21 cellular contexts compared by ENCODE assay signal in the genomic region with DNA sequence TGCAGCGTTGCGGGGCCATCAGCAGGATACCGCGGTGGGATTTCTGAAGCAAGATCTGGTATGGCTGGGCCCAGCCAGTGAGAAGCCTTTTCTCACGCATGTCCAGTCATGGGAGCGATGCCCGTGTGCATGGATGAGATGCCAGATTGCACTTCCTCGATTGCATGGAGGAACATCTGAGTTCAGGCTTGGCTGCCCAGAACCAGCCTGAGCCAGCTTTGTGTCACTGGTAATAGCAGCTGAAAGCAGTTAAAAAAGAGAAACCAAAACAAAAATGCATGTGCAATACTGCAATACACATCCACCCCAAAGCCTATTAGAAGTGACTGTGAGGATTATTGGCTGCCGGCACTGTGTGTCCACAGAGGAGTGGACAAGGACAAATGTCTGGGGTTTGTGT. TPM values are rescaled to one million over a fixed set of nuclear protein-coding genes. Genes with fewer than 3 reads are reported as not detected.
DNase-seq lines count a peak whose midpoint lies in the region; ATAC-seq, FAIRE-seq and TF ChIP-seq lines count a peak whose summit lies in the region.
"Had no signal": no experiment of that assay in that cellular context is flagged by ENCODE, and none has a peak within 500 bp of the region (broad histone marks: within the 10 kb centered on the region; RNA-seq: fewer than 3 reads in every experiment).

No MANE protein-coding gene starts in this region.

- no peaks in the 10 kb centered on the region for H3K4me1 ChIP-seq in kidney (ENCODE audit: control insufficient read depth in 1 of 2, insufficient read depth in 1 of 2, low read depth in 1 of 2, low read length in 2 of 2)
- H3K4me1 ChIP-seq: right lobe of liver, testis had no signal

- intact Hi-C loops in kidney (cut with DNase I), result no loop called here

- FAIRE-seq in kidney (lab: Jason Lieb, UNC), result no peak
- FAIRE-seq: HTR-8/SVneo had no signal

- H3K27me3 Mint-ChIP-seq in activated CD8-positive, alpha-beta memory T cell treated with anti-CD3 and anti-CD28 coated beads, Interleukin-2, amount 10 ng/mL, durations not matched to agents 7 days and 5 days, result peaks cover 16% of the 10 kb centered on the region

- H3K36me3 Mint-ChIP-seq in activated CD8-positive, alpha-beta memory T cell treated with anti-CD3 and anti-CD28 coated beads, Interleukin-2, amount 10 ng/mL, durations not matched to agents 7 days and 5 days, result no peaks in the 10 kb centered on the region

- no peak overlapping the region for H3K27ac Mint-ChIP-seq in activated CD8-positive, alpha-beta memory T cell treated with anti-CD3 and anti-CD28 coated beads, Interleukin-2, amount 10 ng/mL, durations not matched to agents 7 days and 5 days
- H3K27ac Mint-ChIP-seq: activated T-helper 1 cell treated with anti-CD3 and anti-CD28 coated beads, Interleukin-12 subunit alpha, Interleukin-12 subunit beta, Interleukin-2, Interleukin-4 antibody, amounts not matched to agents 30 ng/mL and 10 ng/mL and 1 ng/mL, durations not matched to agents 14 hours and 24 hours and 36 hours; T-helper 1 cell treated with Interleukin-12 subunit alpha and Interleukin-12 subunit beta and Interleukin-4 antibody, amounts not matched to agents 30 μg/mL and 1 μg/mL, for 36 hours had no signal

- no peak overlapping the region for H3K4me3 ChIP-seq in kidney (ENCODE audit: low read length in 2 of 2)
- H3K4me3 ChIP-seq: cardiac muscle cell, right lobe of liver, testis had no signal

- peaks cover 4% of the 10 kb centered on the region for H3K9me3 Mint-ChIP-seq in activated CD8-positive, alpha-beta memory T cell treated with anti-CD3 and anti-CD28 coated beads, Interleukin-2, amount 10 ng/mL, durations not matched to agents 7 days and 5 days (ENCODE audit: low read depth)

- DNase-seq in GM04503 (ENCODE audit: low read depth) (peak; percentile 58), OCI-M1 (lab: John Stamatoyannopoulos, UW) (peak; percentile 3), kidney (peak; percentile 51), superior temporal gyrus (ENCODE audit: extremely low spot score) (peak; percentile 31)
- no peak for DNase-seq in activated CD8-positive, alpha-beta memory T cell treated with anti-CD3 and anti-CD28 coated beads, Interleukin-2, amount 10 ng/mL, durations not matched to agents 7 days and 5 days
- DNase-seq in activated CD4-positive, alpha-beta T cell treated with anti-CD3 and anti-CD28 coated beads for 1 hour, result no peak
- DNase-seq: DMS 273 treated with DMSO at 0.1 percent for 48 hours; effector memory CD4-positive, alpha-beta T cell; kidney glomerular epithelial cell; NCI-H1436 treated with DMSO at 0.1 percent for 48 hours; NCI-H446; SIG-M5; stimulated activated CD4-positive, alpha-beta T cell treated with anti-CD3 and anti-CD28 coated beads, Interleukin-2, amount 100 ng/mL, for 24 hours; testis had no signal

- no peak for TF ChIP-seq CTCF in kidney (IDR thresholded peaks at IDR 0.05; ENCODE audit: borderline replicate concordance, extremely low read depth, insufficient read depth)

- CTCF ChIA-PET in activated CD8-positive, alpha-beta memory T cell treated with anti-CD3 and anti-CD28 coated beads, Interleukin-2, amount 10 ng/mL, durations not matched to agents 7 days and 5 days (lab: Charles Lee), result no interaction called here

- no peak overlapping the region for H3K9ac ChIP-seq in kidney (ENCODE audit: low read length in 2 of 2)

- H3K4me3 Mint-ChIP-seq in activated CD8-positive, alpha-beta memory T cell treated with anti-CD3 and anti-CD28 coated beads, Interleukin-2, amount 10 ng/mL, durations not matched to agents 7 days and 5 days, result no peak overlapping the region
- H3K4me3 Mint-ChIP-seq: activated T-helper 1 cell treated with anti-CD3 and anti-CD28 coated beads, Interleukin-12 subunit alpha, Interleukin-12 subunit beta, Interleukin-2, Interleukin-4 antibody, amounts not matched to agents 30 ng/mL and 10 ng/mL and 1 ng/mL, durations not matched to agents 14 hours and 24 hours and 36 hours; T-helper 1 cell treated with Interleukin-12 subunit alpha and Interleukin-12 subunit beta and Interleukin-4 antibody, amounts not matched to agents 30 μg/mL and 1 μg/mL, for 36 hours had no signal

- H3K9me3 ChIP-seq in kidney (ENCODE audit: control insufficient read depth in 1 of 2, low read length in 2 of 2), result no peaks in the 10 kb centered on the region
- H3K9me3 ChIP-seq: right lobe of liver, testis had no signal

- H3K4me1 Mint-ChIP-seq in activated CD8-positive, alpha-beta memory T cell treated with anti-CD3 and anti-CD28 coated beads, Interleukin-2, amount 10 ng/mL, durations not matched to agents 7 days and 5 days, result no peaks in the 10 kb centered on the region

- no peaks in the 10 kb centered on the region for H3K36me3 ChIP-seq in kidney (ENCODE audit: control insufficient read depth in 1 of 2, insufficient read depth in 2 of 2, low read length in 2 of 2)
- H3K36me3 ChIP-seq: cardiac muscle cell, right lobe of liver had no signal

- H3K27ac ChIP-seq in kidney (ENCODE audit: low read depth in 2 of 2, low read length in 2 of 2), result no peak overlapping the region
- H3K27ac ChIP-seq: cardiac muscle cell, right lobe of liver, testis had no signal

- no peak for ATAC-seq in activated CD8-positive, alpha-beta memory T cell treated with anti-CD3 and anti-CD28 coated beads, Interleukin-2, amount 10 ng/mL, durations not matched to agents 7 days and 5 days
- ATAC-seq in GM19455 (IDR thresholded peaks at IDR 0.05; ENCODE audit: unreplicated experiment), result no peak

RNA-seq across cellular contexts. Expression of a gene that starts 59.3 kb away (rescaled TPM):
- total RNA-seq in kidney, result not detected
- polyA plus RNA-seq in kidney (ENCODE audit: insufficient read depth, low read depth, low replicate concordance), result not detected
- total RNA-seq in activated CD8-positive, alpha-beta memory T cell treated with anti-CD3 and anti-CD28 coated beads, Interleukin-2, amount 10 ng/mL, durations not matched to agents 7 days and 5 days, result not detected
- total RNA-seq: activated T-helper 1 cell treated with anti-CD3 and anti-CD28 coated beads, Interleukin-12 subunit alpha, Interleukin-12 subunit beta, Interleukin-2, Interleukin-4 antibody, amounts not matched to agents 30 ng/mL and 10 ng/mL and 1 ng/mL, durations not matched to agents 14 hours and 24 hours and 36 hours; LHCN-M2; right lobe of liver had no signal

Comparison
In these comparisons a context has a peak if more than half of its experiments do, and no peak if none do; other contexts are left out.
1. DNase-seq: peak in GM04503 (single experiment), OCI-M1 (single experiment), kidney (single experiment) and superior temporal gyrus (single experiment); none in activated CD8-positive, alpha-beta memory T cell treated with anti-CD3 and anti-CD28 coated beads, Interleukin-2, amount 10 ng/mL, durations not matched to agents 7 days and 5 days (single experiment) and activated CD4-positive, alpha-beta T cell treated with anti-CD3 and anti-CD28 coated beads for 1 hour (single experiment).